ENCODE assay signal across 8 cellular contexts in genomic region chr16:15642557-15643452, GRCh38. TPM values are rescaled to one million over a fixed set of nuclear protein-coding genes. Genes with fewer than 3 reads are reported as not detected.
DNase-seq lines count a peak whose midpoint lies in the region; TF ChIP-seq lines count a peak whose summit lies in the region.

MARF1 (minus strand) TSS chr16:15643154; CDS start chr16:15639233, 3,921 bp downstream.

- no peak within 1 kb of the TSS for H2AFZ ChIP-seq in H9 (ENCODE audit: low read length)

- H2BK15ac ChIP-seq in H9 (ENCODE audit: low read depth, low read length) = no peak within 1 kb of the TSS

- no peaks in the 10 kb centered on the region for H3K27me3 ChIP-seq in H9 (ENCODE audit: insufficient read depth, low read length)
- H3K27me3 ChIP-seq in MG63 = no peaks in the 10 kb centered on the region

- H3K9me3 Mint-ChIP-seq in H9 (no peaks in the 10 kb centered on the region), nephron progenitor cell (no peaks in the 10 kb centered on the region)
- no peaks in the 10 kb centered on the region for H3K9me3 Mint-ChIP-seq in stimulated activated naive CD8-positive, alpha-beta T cell treated with anti-CD3 and anti-CD28 coated beads, Interleukin-15, Interleukin-2, amounts not matched to agents 100 ng/mL and 50 ng/mL, for 24 hours

- H3K27me3 Mint-ChIP-seq in H9 (ENCODE audit: low read depth) (no peaks in the 10 kb centered on the region), nephron progenitor cell (ENCODE audit: low read depth, poor library complexity) (no peaks in the 10 kb centered on the region)
- H3K27me3 Mint-ChIP-seq in stimulated activated naive CD8-positive, alpha-beta T cell treated with anti-CD3 and anti-CD28 coated beads, Interleukin-15, Interleukin-2, amounts not matched to agents 100 ng/mL and 50 ng/mL, for 24 hours = no peaks in the 10 kb centered on the region

- no peaks in the 10 kb centered on the region for H3K4me1 ChIP-seq in H9 (ENCODE audit: insufficient read depth, low read length)

- no CpG with 5 or more reads among the region's 63 CpGs for WGBS in H9 (ENCODE audit: extremely low coverage, insufficient read length, low lambda C conversion rate)

- no peak within 1 kb of the TSS for H3K56ac ChIP-seq in H9 (ENCODE audit: insufficient read length, low read depth, low read length)

- no peak within 1 kb of the TSS for H3K23ac ChIP-seq in H9 (ENCODE audit: insufficient read length, low read depth, low read length)

- no peak within 1 kb of the TSS for H4K5ac ChIP-seq in H9 (ENCODE audit: insufficient read length, low read depth, low read length)

- H3K9me3 ChIP-seq in H9 (ENCODE audit: control insufficient read depth, low read depth, low read length) (no peaks in the 10 kb centered on the region), MG63 (no peaks in the 10 kb centered on the region)

- H3K18ac ChIP-seq in H9 (ENCODE audit: insufficient read length, low read depth, low read length) = peak within 1 kb of the TSS; percentile 84

- peaks cover 6% of the 10 kb centered on the region for H3K79me2 ChIP-seq in H9 (ENCODE audit: insufficient read depth, low read length)

- no peak within 1 kb of the TSS for H2BK20ac ChIP-seq in H9 (ENCODE audit: low read depth, low read length, poor library complexity, severe bottlenecking)

- peak within 1 kb of the TSS; percentile 38 for H3K27ac ChIP-seq in H9 (ENCODE audit: insufficient read length, low read depth, low read length)

- TF ChIP-seq CTCF in H9 (conservative IDR thresholded peaks at IDR 0.05) = peak; percentile 45; the same call in 2 of the 3 replicates
- peak; percentile 28 for TF ChIP-seq CTCF in fibroblast of pulmonary artery (IDR thresholded peaks at IDR 0.05; ENCODE audit: low read length, missing control alignments)
- TF ChIP-seq CTCF in nephron progenitor cell (IDR thresholded peaks at IDR 0.05) = peak; percentile 42

- H3K27ac Mint-ChIP-seq in H9 (peak within 1 kb of the TSS; percentile 90 to 97 (median 97); a peak in 6 of 7 replicates), nephron progenitor cell (peak within 1 kb of the TSS; percentile 97)
- H3K27ac Mint-ChIP-seq in stimulated activated naive CD8-positive, alpha-beta T cell treated with anti-CD3 and anti-CD28 coated beads, Interleukin-15, Interleukin-2, amounts not matched to agents 100 ng/mL and 50 ng/mL, for 24 hours = peak within 1 kb of the TSS; percentile 97

- no peak within 1 kb of the TSS for H2BK12ac ChIP-seq in H9 (ENCODE audit: insufficient read length, low read depth, low read length)

- no peak within 1 kb of the TSS for H2BK120ac ChIP-seq in H9 (ENCODE audit: low read depth, low read length, poor library complexity, severe bottlenecking)

- no peak within 1 kb of the TSS; the same call in 1 of the 2 replicates for H3K4ac ChIP-seq in H9 (ENCODE audit: low read depth, low read length)

- DNase-seq in ELR (ENCODE audit: low read depth) = peak; percentile 95
- peak; percentile 98 for DNase-seq in H9
- peak; percentile 99 for DNase-seq in MG63
- peak; percentile 74 to 80 for DNase-seq in SHP77 (lab: John Stamatoyannopoulos, UW)
- peak; percentile 99 for DNase-seq in activated effector memory CD4-positive, alpha-beta T cell treated with Interleukin-2 at 50 U/mL for 16 hours
- DNase-seq in fibroblast of pulmonary artery (ENCODE audit: low read depth) = peak; percentile 95
- DNase-seq in nephron progenitor cell = peak; percentile 100

- H3K4me3 Mint-ChIP-seq in H9 = peak within 1 kb of the TSS; percentile 85 to 90
- peak within 1 kb of the TSS; percentile 93 for H3K4me3 Mint-ChIP-seq in nephron progenitor cell
- peak within 1 kb of the TSS; percentile 92 for H3K4me3 Mint-ChIP-seq in stimulated activated naive CD8-positive, alpha-beta T cell treated with anti-CD3 and anti-CD28 coated beads, Interleukin-15, Interleukin-2, amounts not matched to agents 100 ng/mL and 50 ng/mL, for 24 hours

- no peak within 1 kb of the TSS for H4K8ac ChIP-seq in H9 (replicated peaks; ENCODE audit: insufficient read length, low read depth, low read length)

- H3K4me1 Mint-ChIP-seq in H9 (peaks cover 15 to 16% of the 10 kb centered on the region in 2 experiments), nephron progenitor cell (peaks cover 39% of the 10 kb centered on the region)
- peaks cover 69% of the 10 kb centered on the region for H3K4me1 Mint-ChIP-seq in stimulated activated naive CD8-positive, alpha-beta T cell treated with anti-CD3 and anti-CD28 coated beads, Interleukin-15, Interleukin-2, amounts not matched to agents 100 ng/mL and 50 ng/mL, for 24 hours (ENCODE audit: low read depth)

- H3K36me3 Mint-ChIP-seq in H9 (ENCODE audit: insufficient read depth in 1 of 3, low read depth in 3 of 3) = peaks cover 9 to 14% (median 13%) of the 10 kb centered on the region in 3 experiments; a peak in 6 of 7 replicates
- H3K36me3 Mint-ChIP-seq in nephron progenitor cell (ENCODE audit: low read depth) = peaks cover 15% of the 10 kb centered on the region
- peaks cover 18% of the 10 kb centered on the region for H3K36me3 Mint-ChIP-seq in stimulated activated naive CD8-positive, alpha-beta T cell treated with anti-CD3 and anti-CD28 coated beads, Interleukin-15, Interleukin-2, amounts not matched to agents 100 ng/mL and 50 ng/mL, for 24 hours (ENCODE audit: low read depth)

- peak within 1 kb of the TSS; percentile 63 for H3K4me2 ChIP-seq in H9 (ENCODE audit: insufficient read depth, insufficient read length, low read length)

- H4K91ac ChIP-seq in H9 (ENCODE audit: insufficient read length, low read depth, low read length) = no peak within 1 kb of the TSS

- peak within 1 kb of the TSS; percentile 94 for H3K9ac ChIP-seq in H9 (ENCODE audit: extremely low read depth, insufficient read length, low read length)

- H2BK5ac ChIP-seq in H9 (ENCODE audit: insufficient read length, low read length) = peak within 1 kb of the TSS; percentile 90

- peak within 1 kb of the TSS; percentile 90 for H3K14ac ChIP-seq in H9 (ENCODE audit: insufficient read depth, low read length)

- H3K4me3 ChIP-seq in MG63 (peak within 1 kb of the TSS; percentile 72), fibroblast of pulmonary artery (replicated peaks; ENCODE audit: low read depth, low read length) (peak within 1 kb of the TSS; percentile 81)

- peaks cover 4% of the 10 kb centered on the region for H3K23me2 ChIP-seq in H9 (ENCODE audit: insufficient read length, low read depth, low read length, poor library complexity, severe bottlenecking)

- H4K20me1 ChIP-seq in H9 (ENCODE audit: control insufficient read depth, insufficient read depth, insufficient read length) = no peaks in the 10 kb centered on the region

- H3K36me3 ChIP-seq in MG63 = peaks cover 10% of the 10 kb centered on the region

- H3T11ph ChIP-seq in H9 (ENCODE audit: low read length) = no peak within 1 kb of the TSS

- peaks cover 3% of the 10 kb centered on the region for H3K79me1 ChIP-seq in H9 (ENCODE audit: insufficient read depth, low read depth, low read length, poor library complexity, severe bottlenecking)

- H2AK5ac ChIP-seq in H9 (ENCODE audit: insufficient read length, low read length) = no peak within 1 kb of the TSS

RNA-seq across cellular contexts. Expression of gene MARF1, which starts in this region (rescaled TPM):
- total RNA-seq in H9 (2021) = 22.3 and 23.3 TPM in 2 replicates
- total RNA-seq in MG63 (2014; rRNA removed; shearing (Covaris generic); ENCODE audit: low replicate concordance) = 3.2 and 3.7 TPM in 2 replicates

Comparison
In these comparisons a context has a peak if more than half of its experiments do, and no peak if none do; other contexts are left out.
1. Peak in every context shown above with its lines: DNase-seq, H3K4me3 ChIP-seq and H3K27ac ChIP-seq.